38 cellular contexts compared by ENCODE assay signal in the genomic region with DNA sequence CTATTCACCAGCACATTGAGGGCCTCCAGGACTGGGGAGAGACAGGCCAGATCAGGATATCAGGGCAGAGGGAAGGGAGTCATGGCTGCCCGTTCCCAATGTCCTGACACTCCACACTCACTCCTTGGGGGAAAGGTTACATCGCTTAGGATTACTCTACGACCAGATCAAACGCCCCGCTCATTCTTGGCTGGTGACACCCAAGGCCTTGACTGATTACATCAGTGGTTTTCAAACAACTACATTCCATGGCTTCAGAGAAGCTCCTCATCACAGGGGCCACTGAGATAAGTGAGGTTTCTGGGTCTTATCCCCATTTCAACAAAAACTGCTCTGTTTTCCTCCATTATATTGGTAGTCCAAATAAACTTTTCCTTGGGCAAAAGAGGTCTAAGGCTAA. TPM values are rescaled to one million over a fixed set of nuclear protein-coding genes. Genes with fewer than 3 reads are reported as not detected.
A peak's percentile ranks its signal among the peaks of the same experiment; 100 is the strongest.
DNase-seq lines count a peak whose midpoint lies in the region; ATAC-seq and TF ChIP-seq lines count a peak whose summit lies in the region.
"Had no signal": no experiment of that assay in that cellular context is flagged by ENCODE, and none has a peak within 500 bp of the region (broad histone marks: within the 10 kb centered on the region; RNA-seq: fewer than 3 reads in every experiment).

No MANE protein-coding gene starts in this region.

- peaks cover 24% of the 10 kb centered on the region for H3K4me1 ChIP-seq in body of pancreas
- H3K4me1 ChIP-seq in trophoblast cell (ENCODE audit: control insufficient read depth in 1 of 2, insufficient read depth in 2 of 2, low read length in 2 of 2), result peaks cover 4 to 13% of the 10 kb centered on the region in 2 experiments
- H3K4me1 ChIP-seq: colonic mucosa, neural progenitor cell, parathyroid adenoma, right atrium auricular region, testis had no signal

- H2BK12ac ChIP-seq in trophoblast cell (ENCODE audit: low read length), result no peak overlapping the region

- H3K14ac ChIP-seq in trophoblast cell (ENCODE audit: low read length), result no peak overlapping the region

- ATAC-seq in activated CD8-positive, alpha-beta T cell treated with anti-CD3 and anti-CD28 coated beads for 36 hours, result no peak
- no peak for ATAC-seq in activated CD8-positive, alpha-beta T cell treated with anti-CD3 and anti-CD28 coated beads, Interleukin-2, amount 10 ng/mL, durations not matched to agents 7 days and 5 days
- ATAC-seq in body of pancreas, result peak; percentile 58
- ATAC-seq: activated CD4-positive, CD25-positive, alpha-beta regulatory T cell treated with anti-CD3 and anti-CD28 coated beads, Interleukin-2, amount 50 U/mL, for 24 hours; activated naive CD4-positive, alpha-beta T cell treated with anti-CD3 and anti-CD28 coated beads, Interleukin-2, amount 50 U/mL, for 72 hours; activated T-helper 17 cell treated with anti-CD3 and anti-CD28 coated beads, Interleukin-2, amount 50 U/mL, for 72 hours; left lobe of liver; PC-3 had no signal

- no peak overlapping the region for H3K4me2 ChIP-seq in trophoblast cell (ENCODE audit: low read length)
- H3K4me2 ChIP-seq: neural progenitor cell had no signal

- no peak overlapping the region for H3K4ac ChIP-seq in trophoblast cell (ENCODE audit: low read depth, low read length)

- CTCF ChIA-PET in activated CD8-positive, alpha-beta T cell treated with anti-CD3 and anti-CD28 coated beads for 36 hours (lab: Charles Lee), result interaction anchor here (2.0 kb wide), 1 partner anchor 16 kb away, joined by 8 read pairs; a partner anchor contains a TSS
- CTCF ChIA-PET in activated CD8-positive, alpha-beta T cell treated with anti-CD3 and anti-CD28 coated beads, Interleukin-2, amount 10 ng/mL, durations not matched to agents 7 days and 5 days (lab: Charles Lee), result interaction anchor here (1.8 kb wide), 1 partner anchor 25 kb away, joined by 5 read pairs; no protein-coding TSS in a partner anchor

- no peak overlapping the region for H4K12ac ChIP-seq in trophoblast cell (ENCODE audit: low read depth, low read length)

- no peak overlapping the region for H3K4me3 ChIP-seq in body of pancreas
- H3K4me3 ChIP-seq in trophoblast cell (ENCODE audit: low read depth, low read length), result no peak overlapping the region
- H3K4me3 ChIP-seq: colonic mucosa, neural progenitor cell, right atrium auricular region, SK-N-MC, testis had no signal

- peaks cover 52% of the 10 kb centered on the region for H3K36me3 Mint-ChIP-seq in activated CD8-positive, alpha-beta T cell treated with anti-CD3 and anti-CD28 coated beads for 36 hours (ENCODE audit: low read depth)
- H3K36me3 Mint-ChIP-seq in activated CD8-positive, alpha-beta T cell treated with anti-CD3 and anti-CD28 coated beads, Interleukin-2, amount 10 ng/mL, durations not matched to agents 7 days and 5 days (ENCODE audit: low read depth), result peaks cover 78% of the 10 kb centered on the region

- H3K36me3 ChIP-seq in body of pancreas (replicated peaks in 1 of 2; ENCODE audit: insufficient read depth in 1 of 2, low read depth in 2 of 2) (peaks cover 0 to 14% of the 10 kb centered on the region in 2 donors), trophoblast cell (ENCODE audit: control insufficient read depth in 1 of 2, insufficient read depth in 2 of 2, low read length in 2 of 2) (no peaks in the 10 kb centered on the region)
- H3K36me3 ChIP-seq: neural progenitor cell had no signal

- peak overlapping the region; percentile 24 for H3K27ac Mint-ChIP-seq in activated CD8-positive, alpha-beta T cell treated with anti-CD3 and anti-CD28 coated beads for 36 hours
- no peak overlapping the region for H3K27ac Mint-ChIP-seq in activated CD8-positive, alpha-beta T cell treated with anti-CD3 and anti-CD28 coated beads, Interleukin-2, amount 10 ng/mL, durations not matched to agents 7 days and 5 days
- H3K27ac Mint-ChIP-seq: activated CD4-positive, alpha-beta memory T cell treated with anti-CD3 and anti-CD28 coated beads for 36 hours; memory B cell; neural progenitor cell; stimulated activated naive CD8-positive, alpha-beta T cell treated with anti-CD3 and anti-CD28 coated beads, Interleukin-15, Interleukin-2, amounts not matched to agents 100 ng/mL and 50 ng/mL, for 24 hours; T-helper 1 cell treated with Interleukin-12 subunit alpha and Interleukin-12 subunit beta and Interleukin-4 antibody, amounts not matched to agents 30 μg/mL and 1 μg/mL, for 36 hours had no signal

- WGBS in body of pancreas, 2 donors, result 36 to 51% methylated on average over 5 of the region's 5 CpGs
- no CpG with 5 or more reads among the region's 5 CpGs for WGBS in trophoblast cell (ENCODE audit: extremely low coverage, insufficient coverage, insufficient read length)

- POLR2A ChIA-PET in activated CD8-positive, alpha-beta T cell treated with anti-CD3 and anti-CD28 coated beads for 36 hours (lab: Charles Lee), result interaction anchor here (1.4 kb wide), 1 partner anchor 76 kb away, joined by 3 read pairs; no protein-coding TSS in a partner anchor
- POLR2A ChIA-PET in activated CD8-positive, alpha-beta T cell treated with anti-CD3 and anti-CD28 coated beads, Interleukin-2, amount 10 ng/mL, durations not matched to agents 7 days and 5 days (lab: Charles Lee), result no interaction called here

- no peak for TF ChIP-seq POLR2A in body of pancreas (IDR thresholded peaks at IDR 0.05)

- no peak overlapping the region for H3K18ac ChIP-seq in trophoblast cell (ENCODE audit: low read length)

- H3K4me3 Mint-ChIP-seq in activated CD8-positive, alpha-beta T cell treated with anti-CD3 and anti-CD28 coated beads for 36 hours, result no peak overlapping the region
- H3K4me3 Mint-ChIP-seq in activated CD8-positive, alpha-beta T cell treated with anti-CD3 and anti-CD28 coated beads, Interleukin-2, amount 10 ng/mL, durations not matched to agents 7 days and 5 days, result no peak overlapping the region
- H3K4me3 Mint-ChIP-seq: activated CD4-positive, alpha-beta memory T cell treated with anti-CD3 and anti-CD28 coated beads for 36 hours; activated T-helper 17 cell treated with anti-CD3 and anti-CD28 coated beads, Interleukin-2, amount 50 U/mL, for 72 hours; memory B cell; neural progenitor cell; stimulated activated naive CD8-positive, alpha-beta T cell treated with anti-CD3 and anti-CD28 coated beads, Interleukin-15, Interleukin-2, amounts not matched to agents 100 ng/mL and 50 ng/mL, for 24 hours; T-helper 1 cell treated with Interleukin-12 subunit alpha and Interleukin-12 subunit beta and Interleukin-4 antibody, amounts not matched to agents 30 μg/mL and 1 μg/mL, for 36 hours had no signal

- intact Hi-C loops in activated CD8-positive, alpha-beta T cell treated with anti-CD3 and anti-CD28 coated beads for 36 hours (cut with micrococcal nuclease), result no loop called here
- intact Hi-C loops in body of pancreas (cut with DNase I), result no loop called here

- H2AK5ac ChIP-seq in trophoblast cell (ENCODE audit: low read length), result no peak overlapping the region

- H3K9me3 Mint-ChIP-seq in activated CD8-positive, alpha-beta T cell treated with anti-CD3 and anti-CD28 coated beads for 36 hours, result no peaks in the 10 kb centered on the region
- H3K9me3 Mint-ChIP-seq in activated CD8-positive, alpha-beta T cell treated with anti-CD3 and anti-CD28 coated beads, Interleukin-2, amount 10 ng/mL, durations not matched to agents 7 days and 5 days (ENCODE audit: insufficient read depth), result no peaks in the 10 kb centered on the region
- H3K9me3 Mint-ChIP-seq: activated CD4-positive, alpha-beta memory T cell treated with anti-CD3 and anti-CD28 coated beads for 36 hours; activated naive CD4-positive, alpha-beta T cell treated with anti-CD3 and anti-CD28 coated beads, Interleukin-2, amount 50 U/mL, for 72 hours; activated T-helper 17 cell treated with anti-CD3 and anti-CD28 coated beads, Interleukin-2, amount 50 U/mL, for 72 hours; memory B cell; neural progenitor cell; stimulated activated naive CD8-positive, alpha-beta T cell treated with anti-CD3 and anti-CD28 coated beads, Interleukin-15, Interleukin-2, amounts not matched to agents 100 ng/mL and 50 ng/mL, for 24 hours; T-helper 1 cell treated with Interleukin-12 subunit alpha and Interleukin-12 subunit beta and Interleukin-4 antibody, amounts not matched to agents 30 μg/mL and 1 μg/mL, for 36 hours had no signal

- no peak overlapping the region for H3K9ac ChIP-seq in trophoblast cell (ENCODE audit: low read length)
- H3K9ac ChIP-seq: neural progenitor cell, parathyroid adenoma had no signal

- H3K23ac ChIP-seq in trophoblast cell (ENCODE audit: low read length), result no peak overlapping the region

- no peak overlapping the region for H2BK120ac ChIP-seq in trophoblast cell (ENCODE audit: insufficient read depth, low read length, poor library complexity)

- no peak overlapping the region for H2AFZ ChIP-seq in trophoblast cell (ENCODE audit: insufficient read depth, low read length, poor library complexity)
- H2AFZ ChIP-seq: neural progenitor cell, parathyroid adenoma had no signal

- no peak for DNase-seq in activated CD8-positive, alpha-beta T cell treated with anti-CD3 and anti-CD28 coated beads for 36 hours
- no peak for DNase-seq in activated CD8-positive, alpha-beta T cell treated with anti-CD3 and anti-CD28 coated beads, Interleukin-2, amount 10 ng/mL, durations not matched to agents 7 days and 5 days
- DNase-seq in body of pancreas (peak in 2 of 4 donors; percentile 31 to 42), trophoblast cell (peak; percentile 89 to 97), NCI-H446 treated with DMSO at 0.1 percent for 48 hours (lab: John Stamatoyannopoulos, UW) (no peak), GM19238 (ENCODE audit: insufficient read length, low spot score) (no peak)
- DNase-seq: 8988T; activated CD4-positive, alpha-beta memory T cell treated with anti-CD3 and anti-CD28 coated beads for 36 hours; activated CD8-positive, alpha-beta memory T cell treated with anti-CD3 and anti-CD28 coated beads, Interleukin-2, amount 50 U/mL, for 48 hours; aorta; Calu3; colonic mucosa; DMS79; effector CD4-positive, alpha-beta T cell; GF-D8; HCEC 1CT; Kasumi-1; NCI-H1417; NCI-H2081; NCI-H526 treated with DMSO at 0.1 percent for 48 hours; PC-3; stimulated activated CD4-positive, alpha-beta T cell treated with anti-CD3 and anti-CD28 coated beads, Interleukin-1b, Interleukin-23, amount 100 ng/mL, for 48 hours; testis had no signal

- no peaks in the 10 kb centered on the region for H3K27me3 Mint-ChIP-seq in activated CD8-positive, alpha-beta T cell treated with anti-CD3 and anti-CD28 coated beads for 36 hours
- H3K27me3 Mint-ChIP-seq in activated CD8-positive, alpha-beta T cell treated with anti-CD3 and anti-CD28 coated beads, Interleukin-2, amount 10 ng/mL, durations not matched to agents 7 days and 5 days (ENCODE audit: low read depth), result no peaks in the 10 kb centered on the region
- H3K27me3 Mint-ChIP-seq: activated CD4-positive, alpha-beta memory T cell treated with anti-CD3 and anti-CD28 coated beads for 36 hours; activated T-helper 17 cell treated with anti-CD3 and anti-CD28 coated beads, Interleukin-2, amount 50 U/mL, for 72 hours; memory B cell; stimulated activated naive CD8-positive, alpha-beta T cell treated with anti-CD3 and anti-CD28 coated beads, Interleukin-15, Interleukin-2, amounts not matched to agents 100 ng/mL and 50 ng/mL, for 24 hours had no signal

- H2BK5ac ChIP-seq in trophoblast cell (ENCODE audit: low read depth, low read length, poor library complexity), result no peak overlapping the region

- H3K79me1 ChIP-seq in trophoblast cell (ENCODE audit: low read length), result no peaks in the 10 kb centered on the region

- no peak for TF ChIP-seq CTCF in activated CD8-positive, alpha-beta T cell treated with anti-CD3 and anti-CD28 coated beads for 36 hours (IDR thresholded peaks at IDR 0.05)
- no peak for TF ChIP-seq CTCF in body of pancreas (IDR thresholded peaks at IDR 0.05)

- H3K27me3 ChIP-seq in body of pancreas (no peaks in the 10 kb centered on the region), trophoblast cell (ENCODE audit: insufficient read depth, low read length) (no peaks in the 10 kb centered on the region)
- H3K27me3 ChIP-seq: colonic mucosa, neural progenitor cell, right atrium auricular region, testis had no signal

- peak overlapping the region; percentile 69 to 73 (median 72) for H3K27ac ChIP-seq in body of pancreas
- H3K27ac ChIP-seq in trophoblast cell (ENCODE audit: low read depth, low read length), result no peak overlapping the region
- H3K27ac ChIP-seq: C4-2B, colonic mucosa, neural progenitor cell, parathyroid adenoma, right atrium auricular region, SK-N-MC, testis had no signal

- peaks cover 13% of the 10 kb centered on the region for H3K4me1 Mint-ChIP-seq in activated CD8-positive, alpha-beta T cell treated with anti-CD3 and anti-CD28 coated beads for 36 hours (ENCODE audit: low read depth)
- peaks cover 15% of the 10 kb centered on the region for H3K4me1 Mint-ChIP-seq in activated CD8-positive, alpha-beta T cell treated with anti-CD3 and anti-CD28 coated beads, Interleukin-2, amount 10 ng/mL, durations not matched to agents 7 days and 5 days (ENCODE audit: low read depth)
- H3K4me1 Mint-ChIP-seq: activated T-helper 17 cell treated with anti-CD3 and anti-CD28 coated beads, Interleukin-2, amount 50 U/mL, for 72 hours had no signal

- no peaks in the 10 kb centered on the region for H3K9me3 ChIP-seq in body of pancreas
- peaks cover 4% of the 10 kb centered on the region for H3K9me3 ChIP-seq in trophoblast cell (ENCODE audit: insufficient read depth, low read depth, low read length)
- H3K9me3 ChIP-seq: colonic mucosa, right atrium auricular region, testis had no signal

- H4K91ac ChIP-seq in trophoblast cell (ENCODE audit: low read depth, low read length), result no peak overlapping the region

- no peaks in the 10 kb centered on the region for H3K79me2 ChIP-seq in trophoblast cell (ENCODE audit: control insufficient read depth, insufficient read depth, low read length, poor library complexity)
- H3K79me2 ChIP-seq: parathyroid adenoma had no signal

- H4K8ac ChIP-seq in trophoblast cell (ENCODE audit: low read depth, low read length), result no peak overlapping the region

RNA-seq across cellular contexts. Expression of a gene that starts 15.0 kb away (rescaled TPM):
- 100 to 1,000 TPM; 148 to 159 TPM for total RNA-seq in activated CD8-positive, alpha-beta T cell treated with anti-CD3 and anti-CD28 coated beads for 36 hours
- total RNA-seq in activated CD8-positive, alpha-beta T cell treated with anti-CD3 and anti-CD28 coated beads, Interleukin-2, amount 10 ng/mL, durations not matched to agents 7 days and 5 days, result 100 to 1,000 TPM; 222 to 232 TPM
- total RNA-seq in body of pancreas, result 10 to 100 TPM in 1 of 2 donors, 1 to 10 TPM in 1; 7.9 to 17.4 TPM
- 2.6 and 2.7 TPM in 2 replicates for polyA plus RNA-seq in trophoblast cell (2013)

RNA-seq across cellular contexts. Expression of a gene that starts 15.1 kb away (rescaled TPM):
- total RNA-seq in activated CD8-positive, alpha-beta T cell treated with anti-CD3 and anti-CD28 coated beads for 36 hours, result not detected
- not detected for total RNA-seq in activated CD8-positive, alpha-beta T cell treated with anti-CD3 and anti-CD28 coated beads, Interleukin-2, amount 10 ng/mL, durations not matched to agents 7 days and 5 days
- not detected for total RNA-seq in body of pancreas
- 0.04 TPM in 1 of 2 replicates, not detected in the other for polyA plus RNA-seq in trophoblast cell (2013)
- total RNA-seq: activated CD4-positive, alpha-beta memory T cell treated with anti-CD3 and anti-CD28 coated beads for 36 hours; activated naive CD4-positive, alpha-beta T cell treated with anti-CD3 and anti-CD28 coated beads, Interleukin-2, amount 50 U/mL, for 72 hours; activated T-helper 17 cell treated with anti-CD3 and anti-CD28 coated beads, Interleukin-2, amount 50 U/mL, for 72 hours; aorta; Calu3; cardiac septum; colonic mucosa; glomerular endothelial cell; left lobe of liver; PC-3; right atrium auricular region had no signal
- polyA plus RNA-seq: aorta, urinary bladder had no signal

RNA-seq across cellular contexts. Expression of a gene that starts 21.9 kb away (rescaled TPM):
- 10 to 100 TPM; 75.2 to 84.2 TPM for total RNA-seq in activated CD8-positive, alpha-beta T cell treated with anti-CD3 and anti-CD28 coated beads for 36 hours
- 10 to 100 TPM; 65.4 to 65.8 TPM for total RNA-seq in activated CD8-positive, alpha-beta T cell treated with anti-CD3 and anti-CD28 coated beads, Interleukin-2, amount 10 ng/mL, durations not matched to agents 7 days and 5 days
- total RNA-seq in body of pancreas, result 10 to 100 TPM in 1 of 2 donors, 1 to 10 TPM in 1; 5.6 to 24.4 TPM
- polyA plus RNA-seq in trophoblast cell (2013), result 61.0 and 61.7 TPM in 2 replicates

RNA-seq across cellular contexts. Expression of a gene that starts 37.0 kb away (rescaled TPM):
- total RNA-seq in activated CD8-positive, alpha-beta T cell treated with anti-CD3 and anti-CD28 coated beads for 36 hours, result 10 to 100 TPM; 32.1 to 34.0 TPM
- total RNA-seq in activated CD8-positive, alpha-beta T cell treated with anti-CD3 and anti-CD28 coated beads, Interleukin-2, amount 10 ng/mL, durations not matched to agents 7 days and 5 days, result 10 to 100 TPM; 26.4 to 28.4 TPM
- total RNA-seq in body of pancreas, result 100 to 1,000 TPM in 1 of 2 donors, 10 to 100 TPM in 1; 87.7 to 128 TPM
- polyA plus RNA-seq in trophoblast cell (2013), result 0.29 and 0.37 TPM in 2 replicates

RNA-seq across cellular contexts. Expression of a gene that starts 45.0 kb away (rescaled TPM):
- not detected for total RNA-seq in activated CD8-positive, alpha-beta T cell treated with anti-CD3 and anti-CD28 coated beads for 36 hours
- total RNA-seq in activated CD8-positive, alpha-beta T cell treated with anti-CD3 and anti-CD28 coated beads, Interleukin-2, amount 10 ng/mL, durations not matched to agents 7 days and 5 days, result not detected
- total RNA-seq in body of pancreas, result 100 to 1,000 TPM; 166 to 216 TPM
- 42.0 and 48.8 TPM in 2 replicates for polyA plus RNA-seq in trophoblast cell (2013)
- total RNA-seq: activated T-helper 17 cell treated with anti-CD3 and anti-CD28 coated beads, Interleukin-2, amount 50 U/mL, for 72 hours; PC-3 had no signal

Comparison
In these comparisons a context has a peak if more than half of its experiments do, and no peak if none do; other contexts are left out.
1. DNase-seq: peak in trophoblast cell (2 of 2); none in activated CD8-positive, alpha-beta T cell treated with anti-CD3 and anti-CD28 coated beads for 36 hours (single experiment), activated CD8-positive, alpha-beta T cell treated with anti-CD3 and anti-CD28 coated beads, Interleukin-2, amount 10 ng/mL, durations not matched to agents 7 days and 5 days (single experiment), NCI-H446 treated with DMSO at 0.1 percent for 48 hours (single experiment) and GM19238 (single experiment).
2. RNA of a gene that starts 15.0 kb away (total RNA-seq): 222 to 232 TPM in activated CD8-positive, alpha-beta T cell treated with anti-CD3 and anti-CD28 coated beads, Interleukin-2, amount 10 ng/mL, durations not matched to agents 7 days and 5 days and 148 to 159 TPM in activated CD8-positive, alpha-beta T cell treated with anti-CD3 and anti-CD28 coated beads for 36 hours; 7.9 to 17.4 TPM in body of pancreas; every median in the first group is over 4 times any median in the second.